ENCODE assay signal across 10 cellular contexts in genomic region chr11:19281041-19281440, GRCh38. TPM values are rescaled to one million over a fixed set of nuclear protein-coding genes. Genes with fewer than 3 reads are reported as not detected.
DNase-seq lines count a peak whose midpoint lies in the region; ATAC-seq lines count a peak whose summit lies in the region.
"Had no signal": no experiment of that assay in that cellular context is flagged by ENCODE, and none has a peak within 500 bp of the region (broad histone marks: within the 10 kb centered on the region; RNA-seq: fewer than 3 reads in every experiment).

No MANE protein-coding gene starts in this region.

- 0 out of 2 replicates have a peak, but pooled peaks cover 4% of the 10 kb centered on the region for H3F3A ChIP-seq in GM23248 (ENCODE audit: insufficient read depth)

- peak; percentile 73 for ATAC-seq in GM18867 (IDR thresholded peaks at IDR 0.05; ENCODE audit: unreplicated experiment)
- no peak for ATAC-seq in HG03135 (IDR thresholded peaks at IDR 0.05; ENCODE audit: unreplicated experiment)
- ATAC-seq in activated T-helper 17 cell treated with anti-CD3 and anti-CD28 coated beads, Interleukin-2, amount 50 U/mL, for 72 hours (replicated peaks), result no peak
- ATAC-seq: esophagus mucosa; stimulated activated naive CD8-positive, alpha-beta T cell treated with anti-CD3 and anti-CD28 coated beads, Interleukin-15, Interleukin-2, amounts not matched to agents 100 U/mL and 50 U/mL, for 24 hours had no signal

- H3K27ac Mint-ChIP-seq in activated T-helper 17 cell treated with anti-CD3 and anti-CD28 coated beads, Interleukin-2, amount 50 U/mL, for 72 hours, result no peak overlapping the region
- H3K27ac Mint-ChIP-seq in activated CD4-positive, alpha-beta memory T cell treated with anti-CD3 and anti-CD28 coated beads, Interleukin-2, amount 10 ng/mL, durations not matched to agents 7 days and 5 days, result no peak overlapping the region

- CTCF ChIA-PET in activated CD4-positive, alpha-beta memory T cell treated with anti-CD3 and anti-CD28 coated beads, Interleukin-2, amount 10 ng/mL, durations not matched to agents 7 days and 5 days (lab: Charles Lee), result interaction anchor here (1.3 kb wide), 1 partner anchor 21 kb away, joined by 6 read pairs; no protein-coding TSS in a partner anchor

- no peak overlapping the region for H3K27ac ChIP-seq in GM23248

- no peak overlapping the region for H3K4me3 ChIP-seq in GM23248

- H3K9me3 ChIP-seq in GM23248 (ENCODE audit: low read depth), result no peaks in the 10 kb centered on the region

- H3K4me3 Mint-ChIP-seq in activated T-helper 17 cell treated with anti-CD3 and anti-CD28 coated beads, Interleukin-2, amount 50 U/mL, for 72 hours, result no peak overlapping the region
- H3K4me3 Mint-ChIP-seq in activated CD4-positive, alpha-beta memory T cell treated with anti-CD3 and anti-CD28 coated beads, Interleukin-2, amount 10 ng/mL, durations not matched to agents 7 days and 5 days, result no peak overlapping the region

- peaks cover 5% of the 10 kb centered on the region for H3K27me3 Mint-ChIP-seq in activated T-helper 17 cell treated with anti-CD3 and anti-CD28 coated beads, Interleukin-2, amount 50 U/mL, for 72 hours
- H3K27me3 Mint-ChIP-seq in activated CD4-positive, alpha-beta memory T cell treated with anti-CD3 and anti-CD28 coated beads, Interleukin-2, amount 10 ng/mL, durations not matched to agents 7 days and 5 days, result peaks cover 5% of the 10 kb centered on the region

- in situ Hi-C loops in GM23248 (cut with MboI), result no loop called here

- H3K27me3 ChIP-seq in GM23248 (replicated peaks; ENCODE audit: insufficient read depth), result no peaks in the 10 kb centered on the region; the same call in 1 of the 2 replicates

- POLR2A ChIA-PET in activated CD4-positive, alpha-beta memory T cell treated with anti-CD3 and anti-CD28 coated beads, Interleukin-2, amount 10 ng/mL, durations not matched to agents 7 days and 5 days (lab: Charles Lee), result no interaction called here

- no peak overlapping the region for H3K9ac ChIP-seq in GM23248

- no peaks in the 10 kb centered on the region for H3K9me3 Mint-ChIP-seq in activated T-helper 17 cell treated with anti-CD3 and anti-CD28 coated beads, Interleukin-2, amount 50 U/mL, for 72 hours
- no peaks in the 10 kb centered on the region for H3K9me3 Mint-ChIP-seq in activated CD4-positive, alpha-beta memory T cell treated with anti-CD3 and anti-CD28 coated beads, Interleukin-2, amount 10 ng/mL, durations not matched to agents 7 days and 5 days

- peak; percentile 13 for DNase-seq in GM23248
- DNase-seq in NCI-H146 treated with DMSO at 0.1 percent for 48 hours (lab: John Stamatoyannopoulos, UW; ENCODE audit: unreplicated experiment), result peak; percentile 18
- peak; percentile 11 for DNase-seq in medulla oblongata (ENCODE audit: extremely low spot score)
- no peak for DNase-seq in activated CD4-positive, alpha-beta memory T cell treated with anti-CD3 and anti-CD28 coated beads, Interleukin-2, amount 10 ng/mL, durations not matched to agents 7 days and 5 days
- DNase-seq: activated CD8-positive, alpha-beta memory T cell treated with anti-CD3 and anti-CD28 coated beads, Interleukin-2, amount 50 U/mL, for 48 hours; stimulated activated naive CD8-positive, alpha-beta T cell treated with anti-CD3 and anti-CD28 coated beads, Interleukin-15, Interleukin-2, amounts not matched to agents 100 U/mL and 50 U/mL, for 24 hours had no signal

- H3K4me1 Mint-ChIP-seq in activated T-helper 17 cell treated with anti-CD3 and anti-CD28 coated beads, Interleukin-2, amount 50 U/mL, for 72 hours, result peaks cover 18% of the 10 kb centered on the region
- peaks cover 9% of the 10 kb centered on the region for H3K4me1 Mint-ChIP-seq in activated CD4-positive, alpha-beta memory T cell treated with anti-CD3 and anti-CD28 coated beads, Interleukin-2, amount 10 ng/mL, durations not matched to agents 7 days and 5 days

- H3K36me3 Mint-ChIP-seq in activated T-helper 17 cell treated with anti-CD3 and anti-CD28 coated beads, Interleukin-2, amount 50 U/mL, for 72 hours (ENCODE audit: low read depth), result no peaks in the 10 kb centered on the region
- H3K36me3 Mint-ChIP-seq in activated CD4-positive, alpha-beta memory T cell treated with anti-CD3 and anti-CD28 coated beads, Interleukin-2, amount 10 ng/mL, durations not matched to agents 7 days and 5 days (ENCODE audit: low read depth), result no peaks in the 10 kb centered on the region

- no peaks in the 10 kb centered on the region for H4K20me1 ChIP-seq in GM23248 (ENCODE audit: insufficient read depth)

- no peaks in the 10 kb centered on the region for H3K79me2 ChIP-seq in GM23248 (ENCODE audit: insufficient read depth)

- no peaks in the 10 kb centered on the region for H3K4me1 ChIP-seq in GM23248 (ENCODE audit: insufficient read depth)

- no peak overlapping the region for H2AFZ ChIP-seq in GM23248

- no peaks in the 10 kb centered on the region for H3K9me2 ChIP-seq in GM23248 (ENCODE audit: insufficient read depth)

- no peaks in the 10 kb centered on the region for H3K36me3 ChIP-seq in GM23248 (ENCODE audit: low read depth)

- no peak overlapping the region for H3K4me2 ChIP-seq in GM23248 (ENCODE audit: unreplicated experiment)

- WGBS in GM23248 (ENCODE audit: low coverage in 1 of 2, low lambda C conversion rate in 2 of 2, missing lambda C conversion rate in 2 of 2), 2 experiments, result 40 to 42% methylated on average over 5 of the region's 5 CpGs

RNA-seq across cellular contexts. Expression of gene E2F8, which starts 40.3 kb away (rescaled TPM):
- total RNA-seq in GM23248 (2014; rRNA removed; shearing (Covaris generic)), result 0.13 and 0.76 TPM in 2 replicates
- polyA plus RNA-seq in GM23248 (2016; fragmentation: Nextera tagmentation; extraction: Ambion mirVana), result 1.1 and 1.4 TPM in 2 replicates
- total RNA-seq in activated T-helper 17 cell treated with anti-CD3 and anti-CD28 coated beads, Interleukin-2, amount 50 U/mL, for 72 hours, result 10 to 100 TPM; 15.7 to 26.1 TPM
- 10 to 100 TPM; 37.3 to 40.8 TPM for total RNA-seq in activated CD4-positive, alpha-beta memory T cell treated with anti-CD3 and anti-CD28 coated beads, Interleukin-2, amount 10 ng/mL, durations not matched to agents 7 days and 5 days
